In genomic region chr13:67078062-67078461, GRCh38 we compare ENCODE assay signal across 22 cellular contexts.
"Had no signal": no experiment of that assay in that cellular context is flagged by ENCODE, and none has a peak within 500 bp of the region (broad histone marks: within the 10 kb centered on the region; RNA-seq: fewer than 3 reads in every experiment).

No MANE protein-coding gene starts in this region.

- H3K4me3 Mint-ChIP-seq: naive thymus-derived CD4-positive, alpha-beta T cell; natural killer cell treated with Interleukin-12 subunit alpha and Interleukin-12 subunit beta and Interleukin-15 and Interleukin-18, amount 100 ng/mL, for 72 hours; stimulated activated naive B cell treated with anti-CD40 and anti-IgM and Interleukin-4, amounts not matched to agents 10 μg/mL and 1 μg/mL and 100 μg/mL, for 72 hours had no signal

- H3K27ac ChIP-seq: left ventricle myocardium inferior, ovary, right atrium auricular region, right lobe of liver, stomach, testis, thyroid gland, transverse colon, upper lobe of left lung had no signal

- H3K27ac Mint-ChIP-seq: naive thymus-derived CD4-positive, alpha-beta T cell; natural killer cell treated with Interleukin-12 subunit alpha and Interleukin-12 subunit beta and Interleukin-15 and Interleukin-18, amount 100 ng/mL, for 72 hours; progenitor cell of endocrine pancreas; stimulated activated naive B cell treated with anti-CD40 and anti-IgM and Interleukin-4, amounts not matched to agents 10 μg/mL and 1 μg/mL and 100 μg/mL, for 72 hours had no signal

- H3K4me1 ChIP-seq: left ventricle myocardium inferior, right atrium auricular region, testis, thyroid gland, transverse colon, upper lobe of left lung had no signal

- H3K4me1 Mint-ChIP-seq: naive thymus-derived CD4-positive, alpha-beta T cell had no signal

- H3K27me3 ChIP-seq: ovary, right atrium auricular region, right lobe of liver, stomach, testis, thyroid gland, transverse colon, upper lobe of left lung had no signal

- H3K36me3 Mint-ChIP-seq: naive thymus-derived CD4-positive, alpha-beta T cell; stimulated activated naive B cell treated with anti-CD40 and anti-IgM and Interleukin-4, amounts not matched to agents 10 μg/mL and 1 μg/mL and 100 μg/mL, for 72 hours had no signal

- ATAC-seq: mucosa of descending colon; naive thymus-derived CD4-positive, alpha-beta T cell; natural killer cell treated with Interleukin-12 subunit alpha and Interleukin-12 subunit beta and Interleukin-15 and Interleukin-18, amount 100 ng/mL, for 72 hours; stimulated activated naive B cell treated with anti-CD40 and anti-IgM and Interleukin-4, amounts not matched to agents 10 μg/mL and 1 μg/mL and 100 μg/mL, for 72 hours; stimulated activated naive CD8-positive, alpha-beta T cell treated with anti-CD3 and anti-CD28 coated beads, Interleukin-15, Interleukin-2, amounts not matched to agents 100 U/mL and 50 U/mL, for 24 hours had no signal

- H3K9me3 ChIP-seq: left ventricle myocardium inferior, mucosa of descending colon, ovary, right atrium auricular region, right lobe of liver, stomach, testis, thyroid gland, transverse colon, upper lobe of left lung had no signal

- H3K27me3 Mint-ChIP-seq: naive thymus-derived CD4-positive, alpha-beta T cell; natural killer cell treated with Interleukin-12 subunit alpha and Interleukin-12 subunit beta and Interleukin-15 and Interleukin-18, amount 100 ng/mL, for 72 hours; progenitor cell of endocrine pancreas; stimulated activated naive B cell treated with anti-CD40 and anti-IgM and Interleukin-4, amounts not matched to agents 10 μg/mL and 1 μg/mL and 100 μg/mL, for 72 hours had no signal

- H3K4me2 ChIP-seq: smooth muscle cell had no signal

- H3K36me3 ChIP-seq: left ventricle myocardium inferior, ovary, right atrium auricular region, right lobe of liver, stomach, thyroid gland, transverse colon, upper lobe of left lung had no signal

- H3K4me3 ChIP-seq: left ventricle myocardium inferior, lung, mucosa of descending colon, ovary, right atrium auricular region, right lobe of liver, smooth muscle cell, stomach, testis, thyroid gland, transverse colon, upper lobe of left lung had no signal

- DNase-seq: hypothalamus; islet precursor cell; left ventricle myocardium inferior; midbrain; mucosa of descending colon; naive thymus-derived CD4-positive, alpha-beta T cell; ovary; right lobe of liver; stimulated activated CD4-positive, alpha-beta T cell treated with anti-CD3 and anti-CD28 coated beads, Interleukin-2, amount 100 ng/mL, for 24 hours; stimulated activated CD4-positive, alpha-beta T cell treated with anti-CD3 and anti-CD28 coated beads, Interleukin-4, amount 100 ng/mL, for 1 hour; stimulated activated naive B cell treated with anti-CD40 and anti-IgM and Interleukin-4, amounts not matched to agents 10 μg/mL and 1 μg/mL and 100 μg/mL, for 72 hours; stimulated activated naive CD8-positive, alpha-beta T cell treated with anti-CD3 and anti-CD28 coated beads, Interleukin-15, Interleukin-2, amounts not matched to agents 100 U/mL and 50 U/mL, for 24 hours; stomach; testis; thyroid gland; transverse colon; upper lobe of left lung had no signal
